1 cellular context compared by ENCODE assay signal in the genomic region with DNA sequence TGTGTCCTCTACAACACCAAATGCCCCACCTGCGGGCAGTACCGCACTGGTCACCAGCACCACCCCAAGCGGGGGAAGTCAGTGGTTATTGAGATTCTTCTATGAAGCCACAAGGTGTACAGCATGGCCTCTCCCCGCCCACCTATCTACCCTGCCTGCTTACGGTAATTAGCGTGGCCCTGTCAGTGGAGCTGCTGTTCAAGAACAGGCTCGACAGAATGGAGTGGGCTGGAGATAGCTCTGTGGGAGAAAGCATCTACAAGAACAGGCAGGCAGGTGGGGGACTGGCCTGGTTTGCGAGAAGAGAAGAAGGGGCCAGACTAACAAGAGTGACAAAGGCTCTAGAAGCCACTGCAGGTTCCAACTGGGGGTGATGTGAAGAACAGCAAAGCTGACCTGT.
TF ChIP-seq lines count a peak whose summit lies in the region.

No MANE protein-coding gene starts in this region.

TF ChIP-seq in HepG2, 621 proteins besides CTCF, POLR2A, EP300 and RAD21 (continued from another document):
- TF ChIP-seq BRD4 (CRISPR knock-in tag; IDR thresholded peaks at IDR 0.05) (no peak), MED1 (CRISPR knock-in tag; IDR thresholded peaks at IDR 0.05) (no peak), POLR2AphosphoS2 (IDR thresholded peaks at IDR 0.05; ENCODE audit: low read depth, low read length) (no peak), HNRNPK (IDR thresholded peaks at IDR 0.05; ENCODE audit: low read depth, low read length, poor library complexity, severe bottlenecking) (no peak), SRSF4 (IDR thresholded peaks at IDR 0.05; ENCODE audit: low read depth, low read length, poor library complexity, severe bottlenecking) (no peak), ZBTB37 (CRISPR knock-in tag; IDR thresholded peaks at IDR 0.05) (no peak), MYNN (CRISPR knock-in tag; IDR thresholded peaks at IDR 0.05; ENCODE audit: low read depth) (no peak), FOXA3 (CRISPR knock-in tag; IDR thresholded peaks at IDR 0.05) (no peak), PHB2 (IDR thresholded peaks at IDR 0.05; ENCODE audit: partially characterized antibody) (no peak), ZNF678 (CRISPR knock-in tag; IDR thresholded peaks at IDR 0.05) (no peak), ZNF207 (IDR thresholded peaks at IDR 0.05; ENCODE audit: borderline replicate concordance) (no peak), KAT8 (CRISPR knock-in tag; IDR thresholded peaks at IDR 0.05) (no peak), ZBTB39 (CRISPR knock-in tag; IDR thresholded peaks at IDR 0.05) (no peak), SOX5 (CRISPR knock-in tag; IDR thresholded peaks at IDR 0.05; ENCODE audit: borderline replicate concordance) (no peak)
- TF ChIP-seq, protein P1, sequence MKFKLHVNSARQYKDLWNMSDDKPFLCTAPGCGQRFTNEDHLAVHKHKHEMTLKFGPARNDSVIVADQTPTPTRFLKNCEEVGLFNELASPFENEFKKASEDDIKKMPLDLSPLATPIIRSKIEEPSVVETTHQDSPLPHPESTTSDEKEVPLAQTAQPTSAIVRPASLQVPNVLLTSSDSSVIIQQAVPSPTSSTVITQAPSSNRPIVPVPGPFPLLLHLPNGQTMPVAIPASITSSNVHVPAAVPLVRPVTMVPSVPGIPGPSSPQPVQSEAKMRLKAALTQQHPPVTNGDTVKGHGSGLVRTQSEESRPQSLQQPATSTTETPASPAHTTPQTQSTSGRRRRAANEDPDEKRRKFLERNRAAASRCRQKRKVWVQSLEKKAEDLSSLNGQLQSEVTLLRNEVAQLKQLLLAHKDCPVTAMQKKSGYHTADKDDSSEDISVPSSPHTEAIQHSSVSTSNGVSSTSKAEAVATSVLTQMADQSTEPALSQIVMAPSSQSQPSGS (CRISPR knock-in tag; IDR thresholded peaks at IDR 0.05): no peak
- TF ChIP-seq, protein P2, sequence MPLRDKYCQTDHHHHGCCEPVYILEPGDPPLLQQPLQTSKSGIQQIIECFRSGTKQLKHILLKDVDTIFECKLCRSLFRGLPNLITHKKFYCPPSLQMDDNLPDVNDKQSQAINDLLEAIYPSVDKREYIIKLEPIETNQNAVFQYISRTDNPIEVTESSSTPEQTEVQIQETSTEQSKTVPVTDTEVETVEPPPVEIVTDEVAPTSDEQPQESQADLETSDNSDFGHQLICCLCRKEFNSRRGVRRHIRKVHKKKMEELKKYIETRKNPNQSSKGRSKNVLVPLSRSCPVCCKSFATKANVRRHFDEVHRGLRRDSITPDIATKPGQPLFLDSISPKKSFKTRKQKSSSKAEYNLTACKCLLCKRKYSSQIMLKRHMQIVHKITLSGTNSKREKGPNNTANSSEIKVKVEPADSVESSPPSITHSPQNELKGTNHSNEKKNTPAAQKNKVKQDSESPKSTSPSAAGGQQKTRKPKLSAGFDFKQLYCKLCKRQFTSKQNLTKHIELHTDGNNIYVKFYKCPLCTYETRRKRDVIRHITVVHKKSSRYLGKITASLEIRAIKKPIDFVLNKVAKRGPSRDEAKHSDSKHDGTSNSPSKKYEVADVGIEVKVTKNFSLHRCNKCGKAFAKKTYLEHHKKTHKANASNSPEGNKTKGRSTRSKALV (CRISPR knock-in tag; IDR thresholded peaks at IDR 0.05): no peak
- TF ChIP-seq, protein P3, sequence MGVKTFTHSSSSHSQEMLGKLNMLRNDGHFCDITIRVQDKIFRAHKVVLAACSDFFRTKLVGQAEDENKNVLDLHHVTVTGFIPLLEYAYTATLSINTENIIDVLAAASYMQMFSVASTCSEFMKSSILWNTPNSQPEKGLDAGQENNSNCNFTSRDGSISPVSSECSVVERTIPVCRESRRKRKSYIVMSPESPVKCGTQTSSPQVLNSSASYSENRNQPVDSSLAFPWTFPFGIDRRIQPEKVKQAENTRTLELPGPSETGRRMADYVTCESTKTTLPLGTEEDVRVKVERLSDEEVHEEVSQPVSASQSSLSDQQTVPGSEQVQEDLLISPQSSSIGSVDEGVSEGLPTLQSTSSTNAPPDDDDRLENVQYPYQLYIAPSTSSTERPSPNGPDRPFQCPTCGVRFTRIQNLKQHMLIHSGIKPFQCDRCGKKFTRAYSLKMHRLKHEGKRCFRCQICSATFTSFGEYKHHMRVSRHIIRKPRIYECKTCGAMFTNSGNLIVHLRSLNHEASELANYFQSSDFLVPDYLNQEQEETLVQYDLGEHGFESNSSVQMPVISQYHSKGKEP (CRISPR knock-in tag; IDR thresholded peaks at IDR 0.05): no peak
TF ChIP-seq in HepG2: peak in this region for 0.
